In the genomic region with DNA sequence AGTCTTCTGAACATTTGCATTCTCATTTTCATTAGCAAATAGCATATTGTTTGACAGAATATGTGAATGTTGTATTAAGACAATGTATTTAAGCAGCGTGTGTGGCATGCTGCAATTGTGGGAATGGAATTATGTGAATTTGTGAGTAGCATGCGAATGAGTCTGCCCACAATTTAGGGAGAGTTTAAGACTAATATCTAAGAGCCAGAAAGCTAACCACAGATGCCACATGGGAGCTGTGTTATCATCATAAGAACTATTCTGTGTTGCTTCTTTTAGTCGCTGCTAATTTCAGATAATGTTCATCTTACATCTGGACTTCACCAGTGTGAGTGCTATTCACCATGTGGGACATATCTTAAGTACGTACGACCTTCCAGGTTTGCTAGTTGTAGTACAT, we compare ENCODE assay signal across 16 cellular contexts.
"Had no signal": no experiment of that assay in that cellular context is flagged by ENCODE, and none has a peak within 500 bp of the region (broad histone marks: within the 10 kb centered on the region; RNA-seq: fewer than 3 reads in every experiment).

No MANE protein-coding gene starts in this region.

- H3K9me3 ChIP-seq: SK-N-SH had no signal

- H3K27me3 ChIP-seq: foreskin keratinocyte had no signal

- H3K4me3 ChIP-seq: coronary artery had no signal

- H3K4me1 ChIP-seq: foreskin keratinocyte had no signal

- H3K27ac ChIP-seq: coronary artery, foreskin keratinocyte had no signal

- ATAC-seq: activated CD4-positive, CD25-positive, alpha-beta regulatory T cell treated with anti-CD3 and anti-CD28 coated beads, Interleukin-2, amount 50 U/mL, for 24 hours; activated T-cell treated with anti-CD3 and anti-CD28 coated beads, Interleukin-2, amount 50 U/mL, for 4 hours; foreskin keratinocyte; stimulated activated naive CD8-positive, alpha-beta T cell treated with anti-CD3 and anti-CD28 coated beads, Interleukin-15, amount 100 ng/mL, for 72 hours had no signal

- H3K4me2 ChIP-seq: SK-N-SH had no signal

- DNase-seq: activated CD4-positive, alpha-beta T cell treated with anti-CD3 and anti-CD28 coated beads, Interleukin-2, amount 50 U/mL, for 48 hours; activated gamma-delta T cell; activated naive CD8-positive, alpha-beta T cell treated with anti-CD3 and anti-CD28 coated beads for 36 hours; activated T-cell treated with anti-CD3 and anti-CD28 coated beads, Interleukin-2, amount 50 U/mL, for 4 hours; anterior cingulate cortex; central memory CD4-positive, alpha-beta T cell; effector CD8-positive, alpha-beta T cell; foreskin keratinocyte; head of caudate nucleus; nephron progenitor cell; SK-N-SH; stimulated activated CD4-positive, alpha-beta T cell treated with anti-CD3 and anti-CD28 coated beads, Interleukin-15, amount 100 ng/mL, for 24 hours; stimulated activated CD4-positive, alpha-beta T cell treated with anti-CD3 and anti-CD28 coated beads, Interleukin-4, amount 100 ng/mL, for 24 hours; stimulated activated naive CD8-positive, alpha-beta T cell treated with anti-CD3 and anti-CD28 coated beads, Interleukin-15, amount 100 ng/mL, for 72 hours had no signal
